8 cellular contexts compared by ENCODE assay signal in genomic region chr9:121201738-121202533, GRCh38. TPM values are rescaled to one million over a fixed set of nuclear protein-coding genes. Genes with fewer than 3 reads are reported as not detected.
DNase-seq lines count a peak whose midpoint lies in the region; ATAC-seq and TF ChIP-seq lines count a peak whose summit lies in the region.

Gene RAB14 (minus strand): TSS chr9:121201869. CDS start chr9:121193412, 8,457 bp downstream.

- peak within 1 kb of the TSS; percentile 99 for H3K4me2 ChIP-seq in Loucy (ENCODE audit: low read depth, low read length, poor library complexity, severe bottlenecking)

- peak; percentile 79 for TF ChIP-seq POLR2A in Raji (IDR thresholded peaks at IDR 0.05; ENCODE audit: insufficient read depth, low read depth, low read length)

- H3K27me3 ChIP-seq in H7 (ENCODE audit: control insufficient read depth, insufficient read depth, low read length) (peaks cover 2% of the 10 kb centered on the region; the same call in 1 of the 2 replicates), Loucy (ENCODE audit: insufficient read depth, low read length, poor library complexity, severe bottlenecking) (no peaks in the 10 kb centered on the region)

- peaks cover 46% of the 10 kb centered on the region for H4K20me1 ChIP-seq in Loucy (ENCODE audit: insufficient read depth, low read length, poor library complexity, severe bottlenecking)

- H3K27ac Mint-ChIP-seq in natural killer cell treated with Interleukin-12 subunit alpha and Interleukin-12 subunit beta and Interleukin-15 and Interleukin-18, amount 100 ng/mL, for 72 hours, result peak within 1 kb of the TSS; percentile 80 to 93

- peak; percentile 66 for TF ChIP-seq CTCF in Loucy (conservative IDR thresholded peaks at IDR 0.05; ENCODE audit: low read length)

- in situ Hi-C loops in G401 (cut with HindIII; ENCODE audit: low sequenced_read_pairs), result no loop called here

- no peaks in the 10 kb centered on the region for H3K27me3 Mint-ChIP-seq in natural killer cell treated with Interleukin-12 subunit alpha and Interleukin-12 subunit beta and Interleukin-15 and Interleukin-18, amount 100 ng/mL, for 72 hours

- peaks cover 6% of the 10 kb centered on the region for H3K36me3 Mint-ChIP-seq in natural killer cell treated with Interleukin-12 subunit alpha and Interleukin-12 subunit beta and Interleukin-15 and Interleukin-18, amount 100 ng/mL, for 72 hours

- H3K79me2 ChIP-seq in Loucy (ENCODE audit: insufficient read depth, low read length), result peaks cover 50% of the 10 kb centered on the region

- peak within 1 kb of the TSS; percentile 97 for H2AFZ ChIP-seq in Loucy (ENCODE audit: low read length)

- peaks cover 31 to 48% of the 10 kb centered on the region in 2 donors for H3K4me1 Mint-ChIP-seq in natural killer cell treated with Interleukin-12 subunit alpha and Interleukin-12 subunit beta and Interleukin-15 and Interleukin-18, amount 100 ng/mL, for 72 hours (ENCODE audit: low read depth in 2 of 2)

- peaks cover 44% of the 10 kb centered on the region for H3K4me1 ChIP-seq in Loucy (ENCODE audit: insufficient read depth, low read length, poor library complexity, severe bottlenecking)

- H3K4me3 ChIP-seq in H7 (ENCODE audit: insufficient read depth, low read depth, low read length) (peak within 1 kb of the TSS; percentile 81), Loucy (ENCODE audit: low read length, poor library complexity, severe bottlenecking) (peak within 1 kb of the TSS; percentile 94)

- 0 out of 2 replicates have a peak, but pooled peaks cover 3% of the 10 kb centered on the region for H3F3A ChIP-seq in Loucy (ENCODE audit: low read depth)

- peak within 1 kb of the TSS; percentile 89 for H3K9ac ChIP-seq in Loucy (ENCODE audit: low read depth, low read length, poor library complexity, severe bottlenecking)

- DNase-seq in G401 (ENCODE audit: low spot score), result peak; percentile 98
- peak; percentile 99 for DNase-seq in H7
- DNase-seq in activated T-helper 9 cell treated with anti-CD3 and anti-CD28 coated beads, Interleukin-2, amount 50 U/mL, for 16 hours (ENCODE audit: low read depth), result peak; percentile 100
- peak; percentile 96 for DNase-seq in fibroblast of peridontal ligament (ENCODE audit: extremely low read depth)
- DNase-seq in natural killer cell treated with Interleukin-12 subunit alpha and Interleukin-12 subunit beta and Interleukin-15 and Interleukin-18, amount 100 ng/mL, for 72 hours (ENCODE audit: low spot score), result peak; percentile 100
- DNase-seq in stimulated activated naive CD8-positive, alpha-beta T cell treated with anti-CD3 and anti-CD28 coated beads, Interleukin-15, Interleukin-2, amounts not matched to agents 100 U/mL and 50 U/mL, for 24 hours, result peak; percentile 100

- H3K36me3 ChIP-seq in H7 (replicated peaks; ENCODE audit: control insufficient read depth, insufficient read depth, low read length) (no peaks in the 10 kb centered on the region), Loucy (ENCODE audit: insufficient read depth, low read length) (no peaks in the 10 kb centered on the region)

- no peaks in the 10 kb centered on the region for H3K9me3 Mint-ChIP-seq in natural killer cell treated with Interleukin-12 subunit alpha and Interleukin-12 subunit beta and Interleukin-15 and Interleukin-18, amount 100 ng/mL, for 72 hours

- H3K4me3 Mint-ChIP-seq in natural killer cell treated with Interleukin-12 subunit alpha and Interleukin-12 subunit beta and Interleukin-15 and Interleukin-18, amount 100 ng/mL, for 72 hours, result peak within 1 kb of the TSS; percentile 96

- no peaks in the 10 kb centered on the region for H3K9me2 ChIP-seq in Loucy (replicated peaks; ENCODE audit: low read depth, low read length)

- H3K9me3 ChIP-seq in Loucy (ENCODE audit: insufficient read depth, low read depth, low read length), result no peaks in the 10 kb centered on the region

- ATAC-seq in natural killer cell treated with Interleukin-12 subunit alpha and Interleukin-12 subunit beta and Interleukin-15 and Interleukin-18, amount 100 ng/mL, for 72 hours, result peak; percentile 95 to 97
- peak; percentile 94 for ATAC-seq in stimulated activated naive CD8-positive, alpha-beta T cell treated with anti-CD3 and anti-CD28 coated beads, Interleukin-15, Interleukin-2, amounts not matched to agents 100 U/mL and 50 U/mL, for 24 hours

RNA-seq across cellular contexts. Expression of gene RAB14, which starts in this region (rescaled TPM):
- 23.8 and 32.8 TPM in 2 replicates for total RNA-seq in G401 (2014; rRNA removed; shearing (Covaris generic))
- total RNA-seq in H7 (2014; rRNA removed; shearing (Covaris generic)), result 19.5 and 22.1 TPM in 2 replicates
- 10 to 100 TPM; 40.6 to 73.8 TPM for total RNA-seq in natural killer cell treated with Interleukin-12 subunit alpha and Interleukin-12 subunit beta and Interleukin-15 and Interleukin-18, amount 100 ng/mL, for 72 hours

Comparison
In these comparisons a context has a peak if more than half of its experiments do, and no peak if none do; other contexts are left out.
1. Peak in every context shown above with its lines: DNase-seq, ATAC-seq and H3K4me3 ChIP-seq.